1 cellular context compared by ENCODE assay signal in the genomic region with DNA sequence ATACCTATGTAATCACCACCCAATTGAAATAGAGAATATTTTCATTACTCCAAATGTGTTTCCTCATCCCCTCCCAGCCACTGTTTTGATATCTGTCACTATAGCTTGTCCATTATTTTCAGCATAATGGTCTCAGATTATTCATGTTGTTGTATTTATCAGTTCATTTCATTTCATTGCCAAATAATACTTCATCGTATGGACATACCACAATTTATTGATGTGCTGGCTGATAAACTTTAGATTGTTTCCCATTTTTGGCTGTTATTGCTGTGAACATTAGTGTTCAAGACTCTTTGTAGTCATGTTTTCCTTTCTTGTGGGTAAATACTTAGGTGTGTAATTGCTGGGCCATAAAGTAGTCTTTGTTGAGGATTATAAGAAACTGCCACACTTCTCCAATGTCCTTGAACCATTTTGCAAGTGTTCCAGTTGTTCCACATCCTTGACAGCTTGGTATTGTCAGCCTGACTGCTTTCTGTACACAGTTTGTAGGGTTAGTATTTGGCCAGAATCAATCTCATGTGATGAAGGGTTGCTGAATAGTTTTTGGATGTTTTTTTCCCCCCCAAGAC.
TF ChIP-seq lines count a peak whose summit lies in the region.

No MANE protein-coding gene starts in this region.

TF ChIP-seq in SK-N-SH, 30 proteins besides CTCF, POLR2A, EP300 and RAD21 (continued from another document):
- TF ChIP-seq, protein P1, sequence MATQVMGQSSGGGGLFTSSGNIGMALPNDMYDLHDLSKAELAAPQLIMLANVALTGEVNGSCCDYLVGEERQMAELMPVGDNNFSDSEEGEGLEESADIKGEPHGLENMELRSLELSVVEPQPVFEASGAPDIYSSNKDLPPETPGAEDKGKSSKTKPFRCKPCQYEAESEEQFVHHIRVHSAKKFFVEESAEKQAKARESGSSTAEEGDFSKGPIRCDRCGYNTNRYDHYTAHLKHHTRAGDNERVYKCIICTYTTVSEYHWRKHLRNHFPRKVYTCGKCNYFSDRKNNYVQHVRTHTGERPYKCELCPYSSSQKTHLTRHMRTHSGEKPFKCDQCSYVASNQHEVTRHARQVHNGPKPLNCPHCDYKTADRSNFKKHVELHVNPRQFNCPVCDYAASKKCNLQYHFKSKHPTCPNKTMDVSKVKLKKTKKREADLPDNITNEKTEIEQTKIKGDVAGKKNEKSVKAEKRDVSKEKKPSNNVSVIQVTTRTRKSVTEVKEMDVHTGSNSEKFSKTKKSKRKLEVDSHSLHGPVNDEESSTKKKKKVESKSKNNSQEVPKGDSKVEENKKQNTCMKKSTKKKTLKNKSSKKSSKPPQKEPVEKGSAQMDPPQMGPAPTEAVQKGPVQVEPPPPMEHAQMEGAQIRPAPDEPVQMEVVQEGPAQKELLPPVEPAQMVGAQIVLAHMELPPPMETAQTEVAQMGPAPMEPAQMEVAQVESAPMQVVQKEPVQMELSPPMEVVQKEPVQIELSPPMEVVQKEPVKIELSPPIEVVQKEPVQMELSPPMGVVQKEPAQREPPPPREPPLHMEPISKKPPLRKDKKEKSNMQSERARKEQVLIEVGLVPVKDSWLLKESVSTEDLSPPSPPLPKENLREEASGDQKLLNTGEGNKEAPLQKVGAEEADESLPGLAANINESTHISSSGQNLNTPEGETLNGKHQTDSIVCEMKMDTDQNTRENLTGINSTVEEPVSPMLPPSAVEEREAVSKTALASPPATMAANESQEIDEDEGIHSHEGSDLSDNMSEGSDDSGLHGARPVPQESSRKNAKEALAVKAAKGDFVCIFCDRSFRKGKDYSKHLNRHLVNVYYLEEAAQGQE (IDR thresholded peaks at IDR 0.05; ENCODE audit: low read depth, low read length) = no peak
- TF ChIP-seq, protein P2, sequence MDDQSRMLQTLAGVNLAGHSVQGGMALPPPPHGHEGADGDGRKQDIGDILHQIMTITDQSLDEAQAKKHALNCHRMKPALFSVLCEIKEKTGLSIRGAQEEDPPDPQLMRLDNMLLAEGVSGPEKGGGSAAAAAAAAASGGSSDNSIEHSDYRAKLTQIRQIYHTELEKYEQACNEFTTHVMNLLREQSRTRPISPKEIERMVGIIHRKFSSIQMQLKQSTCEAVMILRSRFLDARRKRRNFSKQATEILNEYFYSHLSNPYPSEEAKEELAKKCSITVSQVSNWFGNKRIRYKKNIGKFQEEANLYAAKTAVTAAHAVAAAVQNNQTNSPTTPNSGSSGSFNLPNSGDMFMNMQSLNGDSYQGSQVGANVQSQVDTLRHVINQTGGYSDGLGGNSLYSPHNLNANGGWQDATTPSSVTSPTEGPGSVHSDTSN (IDR thresholded peaks at IDR 0.05) = no peak
- TF ChIP-seq FOXJ3 (CRISPR knock-in tag; IDR thresholded peaks at IDR 0.05) = no peak
- no peak for TF ChIP-seq NRF1 (IDR thresholded peaks at IDR 0.05; ENCODE audit: low read depth, low read length)
- no peak for TF ChIP-seq MEF2A (IDR thresholded peaks at IDR 0.05; ENCODE audit: borderline replicate concordance, low read depth)
- TF ChIP-seq FOXM1 (IDR thresholded peaks at IDR 0.05; ENCODE audit: low read depth) = no peak
- TF ChIP-seq TAF1 (IDR thresholded peaks at IDR 0.05; ENCODE audit: borderline replicate concordance, low read depth, low read length) = no peak
- TF ChIP-seq YY1 (IDR thresholded peaks at IDR 0.05; ENCODE audit: low read depth) = no peak
- no peak for TF ChIP-seq RXRA (IDR thresholded peaks at IDR 0.05; ENCODE audit: borderline replicate concordance, low read depth)
TF ChIP-seq in SK-N-SH: peak in this region for 0.
